19 cellular contexts compared by ENCODE assay signal in genomic region chr1:22749503-22749902, GRCh38. TPM values are rescaled to one million over a fixed set of nuclear protein-coding genes. Genes with fewer than 3 reads are reported as not detected.
DNase-seq lines count a peak whose midpoint lies in the region; ATAC-seq, FAIRE-seq and TF ChIP-seq lines count a peak whose summit lies in the region.
"Had no signal": no experiment of that assay in that cellular context is flagged by ENCODE, and none has a peak within 500 bp of the region (broad histone marks: within the 10 kb centered on the region; RNA-seq: fewer than 3 reads in every experiment).

No MANE protein-coding gene starts in this region.

- no peaks in the 10 kb centered on the region for H4K20me1 ChIP-seq in astrocyte (ENCODE audit: insufficient read depth, low read length)

- TF ChIP-seq EP300 in A549 (IDR thresholded peaks at IDR 0.05) = no peak

- H3K79me2 ChIP-seq in astrocyte (ENCODE audit: insufficient read depth, low read length) = peaks cover 53% of the 10 kb centered on the region
- H3K79me2 ChIP-seq in mesendoderm (ENCODE audit: control insufficient read depth, insufficient read depth, low read length) = no peaks in the 10 kb centered on the region

- 60% methylated on average over 4 of the region's 4 CpGs for WGBS in A549 (ENCODE audit: missing lambda C conversion rate)
- no CpG with 5 or more reads among the region's 4 CpGs for WGBS in mesendoderm (ENCODE audit: extremely low coverage, insufficient coverage, low lambda C conversion rate)

- H3K4ac ChIP-seq in mesendoderm (ENCODE audit: low read depth, low read length) = no peak overlapping the region

- H2BK5ac ChIP-seq in mesendoderm (ENCODE audit: low read length) = no peak overlapping the region

- H2BK120ac ChIP-seq in mesendoderm (ENCODE audit: low read depth, low read length) = no peak overlapping the region

- H3K4me2 ChIP-seq in A549 = peak overlapping the region; percentile 85
- peak overlapping the region; percentile 78 for H3K4me2 ChIP-seq in astrocyte (ENCODE audit: low read length)
- H3K4me2 ChIP-seq in mesendoderm (ENCODE audit: low read length) = no peak overlapping the region

- H3K36me3 ChIP-seq in astrocyte (ENCODE audit: insufficient read depth, low read length) (no peaks in the 10 kb centered on the region), mesendoderm (ENCODE audit: control insufficient read depth, insufficient read depth, low read length) (no peaks in the 10 kb centered on the region)
- H3K36me3 ChIP-seq: breast epithelium had no signal

- H3K4me3 Mint-ChIP-seq in astrocyte (ENCODE audit: unreplicated experiment) = no peak overlapping the region
- H3K4me3 Mint-ChIP-seq: activated naive CD8-positive, alpha-beta T cell; activated T-cell treated with anti-CD3 and anti-CD28 coated beads, Interleukin-2, amount 50 U/mL, for 4 hours; effector memory CD8-positive, alpha-beta T cell; naive thymus-derived CD4-positive, alpha-beta T cell; stimulated activated naive B cell treated with anti-CD40 and anti-IgM and Interleukin-4, amounts not matched to agents 10 μg/mL and 1 μg/mL and 100 μg/mL, for 72 hours had no signal

- H3K18ac ChIP-seq in mesendoderm (ENCODE audit: low read length) = no peak overlapping the region

- FAIRE-seq in A549 (lab: Jason Lieb, UNC) = no peak
- peak; percentile 40 for FAIRE-seq in GM12892 (lab: Jason Lieb, UNC)
- no peak for FAIRE-seq in astrocyte (lab: Jason Lieb, UNC)

- TF ChIP-seq POLR2A in A549 (IDR thresholded peaks at IDR 0.05; ENCODE audit: low read length) = no peak
- no peak for TF ChIP-seq POLR2A in GM12892 (IDR thresholded peaks at IDR 0.05; ENCODE audit: low read depth, low read length)

- no peak overlapping the region for H2AK5ac ChIP-seq in mesendoderm (ENCODE audit: low read length)

- H2AFZ ChIP-seq in astrocyte (ENCODE audit: low read depth, low read length) = no peak overlapping the region

- DNase-seq in A549 (ENCODE audit: low read depth in 1 of 2, low spot score in 1 of 2) = no peak
- no peak for DNase-seq in GM12892 (ENCODE audit: insufficient read length)
- no peak for DNase-seq in astrocyte (ENCODE audit: low read depth)
- DNase-seq in kidney tubule cell (ENCODE audit: low spot score) = peak; percentile 17
- no peak for DNase-seq in NCI-H345 (lab: John Stamatoyannopoulos, UW)
- no peak for DNase-seq in SKM-1 treated with dmso at 0.1 percent for 144 hours (lab: John Stamatoyannopoulos, UW; ENCODE audit: unreplicated experiment)
- no peak for DNase-seq in mesendoderm
- DNase-seq: activated T-cell treated with anti-CD3 and anti-CD28 coated beads, Interleukin-2, amount 50 U/mL, for 4 hours; effector memory CD8-positive, alpha-beta T cell; foreskin fibroblast; HCEC 1CT; left ventricle myocardium superior; naive thymus-derived CD4-positive, alpha-beta T cell; NCI-H2029; stimulated activated CD4-positive, alpha-beta T cell treated with anti-CD3 and anti-CD28 coated beads, Interleukin-12 subunit alpha, Interleukin-12 subunit beta, amount 100 ng/mL, for 4 hours; stimulated activated naive B cell treated with anti-CD40 and anti-IgM and Interleukin-4, amounts not matched to agents 10 μg/mL and 1 μg/mL and 100 μg/mL, for 72 hours had no signal

- H4K5ac ChIP-seq in mesendoderm (ENCODE audit: low read length) = no peak overlapping the region

- H3K9ac ChIP-seq in astrocyte (ENCODE audit: low read length) (peak overlapping the region; percentile 86), mesendoderm (ENCODE audit: low read length) (no peak overlapping the region)

- H3K27me3 ChIP-seq in astrocyte (ENCODE audit: insufficient read depth, low read length) (no peaks in the 10 kb centered on the region), mesendoderm (ENCODE audit: insufficient read depth, low read length, poor library complexity) (no peaks in the 10 kb centered on the region)
- H3K27me3 ChIP-seq: breast epithelium had no signal

- H3K79me1 ChIP-seq in mesendoderm (ENCODE audit: low read length) = no peaks in the 10 kb centered on the region

- H3K9me3 Mint-ChIP-seq in astrocyte (ENCODE audit: unreplicated experiment) = no peaks in the 10 kb centered on the region
- H3K9me3 Mint-ChIP-seq: activated T-cell treated with anti-CD3 and anti-CD28 coated beads, Interleukin-2, amount 50 U/mL, for 4 hours; effector memory CD8-positive, alpha-beta T cell; naive thymus-derived CD4-positive, alpha-beta T cell; stimulated activated naive B cell treated with anti-CD40 and anti-IgM and Interleukin-4, amounts not matched to agents 10 μg/mL and 1 μg/mL and 100 μg/mL, for 72 hours had no signal

- H3K4me1 Mint-ChIP-seq in astrocyte (ENCODE audit: low read depth, unreplicated experiment) = peaks cover 26% of the 10 kb centered on the region

- H3K4me1 ChIP-seq in A549 (peaks cover 85% of the 10 kb centered on the region), astrocyte (ENCODE audit: insufficient read depth, low read length) (peaks cover 77% of the 10 kb centered on the region), mesendoderm (ENCODE audit: control insufficient read depth, low read depth, low read length) (peaks cover 9% of the 10 kb centered on the region)
- H3K4me1 ChIP-seq: breast epithelium had no signal

- ATAC-seq in A549 = no peak
- ATAC-seq in HG03196 (IDR thresholded peaks at IDR 0.05; ENCODE audit: unreplicated experiment) = no peak
- ATAC-seq: effector memory CD8-positive, alpha-beta T cell had no signal

- CTCF ChIA-PET in A549 (lab: Yijun Ruan, JAX) = interaction anchor here (1.3 to 6.9 kb wide), 3 partner anchors 7 to 112 kb away, joined by 4 to 46 read pairs (median 9); no protein-coding TSS in a partner anchor

- no peak overlapping the region for H3K4me3 ChIP-seq in A549
- no peak overlapping the region for H3K4me3 ChIP-seq in astrocyte (ENCODE audit: insufficient read depth, low read depth, low read length)
- no peak overlapping the region for H3K4me3 ChIP-seq in mesendoderm (ENCODE audit: low read length)
- H3K4me3 ChIP-seq: breast epithelium had no signal

- TF ChIP-seq RAD21 in A549 (conservative IDR thresholded peaks at IDR 0.05 in 1 of 2, IDR thresholded peaks at IDR 0.05 in 1 of 2) = no peak

- no peak overlapping the region for H3K56ac ChIP-seq in mesendoderm (ENCODE audit: low read length)

- no peaks in the 10 kb centered on the region for H3K27me3 Mint-ChIP-seq in astrocyte (ENCODE audit: low read depth, unreplicated experiment)

- H3K36me3 Mint-ChIP-seq in astrocyte (ENCODE audit: low read depth, unreplicated experiment) = no peaks in the 10 kb centered on the region
- H3K36me3 Mint-ChIP-seq: activated naive CD8-positive, alpha-beta T cell; naive thymus-derived CD4-positive, alpha-beta T cell; stimulated activated naive B cell treated with anti-CD40 and anti-IgM and Interleukin-4, amounts not matched to agents 10 μg/mL and 1 μg/mL and 100 μg/mL, for 72 hours had no signal

- no peak overlapping the region for H4K8ac ChIP-seq in mesendoderm (ENCODE audit: low read depth, low read length)

- TF ChIP-seq CTCF in A549 (IDR thresholded peaks at IDR 0.05) (no peak), astrocyte (IDR thresholded peaks at IDR 0.05; ENCODE audit: insufficient read depth, low read depth, low read length) (no peak)

- peak overlapping the region; percentile 95 to 97 for H3K27ac ChIP-seq in A549
- peak overlapping the region; percentile 99 for H3K27ac ChIP-seq in astrocyte (ENCODE audit: low read depth, low read length)
- no peak overlapping the region for H3K27ac ChIP-seq in mesendoderm (ENCODE audit: low read depth, low read length)

- no peak overlapping the region for H2BK15ac ChIP-seq in mesendoderm (replicated peaks; ENCODE audit: low read depth)

- H3K23ac ChIP-seq in mesendoderm (ENCODE audit: low read length) = no peak overlapping the region

- no peaks in the 10 kb centered on the region for H3K9me3 ChIP-seq in A549
- no peaks in the 10 kb centered on the region for H3K9me3 ChIP-seq in astrocyte (ENCODE audit: insufficient read depth, low read depth, low read length)
- H3K9me3 ChIP-seq: breast epithelium had no signal

- POLR2A ChIA-PET in A549 (lab: Yijun Ruan, JAX) = interaction anchor here (1.3 kb wide), 1 partner anchor 10 kb away, joined by 6 read pairs; no protein-coding TSS in a partner anchor

- no peak overlapping the region for H3K27ac Mint-ChIP-seq in astrocyte (ENCODE audit: unreplicated experiment)
- H3K27ac Mint-ChIP-seq: activated naive CD8-positive, alpha-beta T cell; effector memory CD8-positive, alpha-beta T cell had no signal

TF ChIP-seq in A549, 52 proteins besides CTCF, POLR2A, EP300 and RAD21 (continues in another document):
- TF ChIP-seq EHF (CRISPR knock-in tag; IDR thresholded peaks at IDR 0.05) (no peak), REST (IDR thresholded peaks at IDR 0.05) (no peak), PHF8 (IDR thresholded peaks at IDR 0.05; ENCODE audit: borderline replicate concordance, low read depth) (no peak)

RNA-seq across cellular contexts. Expression of gene EPHB2, which starts 38.9 kb away (rescaled TPM):
- polyA plus RNA-seq in A549 (2011; rRNA removed) = 13.0 and 15.9 TPM in 2 replicates
- 18.6 and 22.8 TPM in 2 replicates for polyA plus RNA-seq in A549 (2012; cell fraction: cytosol; rRNA removed)
- 40.4 and 46.8 TPM in 2 replicates for polyA plus RNA-seq in A549 (2012; cell fraction: nucleus; rRNA removed)
- polyA plus RNA-seq in A549 (2017; fragmentation: RNase III; extraction: RNeasy Plus Mini Kit Qiagen cat#74134 plus additional on column Dnase treatment) = 31.4 to 35.3 TPM (median 33.8 TPM) in 3 replicates
- 43.4 and 70.5 TPM in 2 replicates for polyA minus RNA-seq in A549 (2011; rRNA and poly(A)+ RNA removed)
- polyA plus RNA-seq in GM12892 (2012; ENCODE audit: missing spikeins) = not detected
- 7.5 and 8.4 TPM in 2 replicates for total RNA-seq in astrocyte
- polyA plus RNA-seq in mesendoderm (2013, experiment 1 of 2) = 5.6 TPM
- polyA plus RNA-seq in mesendoderm (2013, experiment 2 of 2) = 6.2 TPM
- polyA plus RNA-seq: naive thymus-derived CD4-positive, alpha-beta T cell had no signal
